Comparison of ENCODE assay signal across 7 cellular contexts in the genomic region with DNA sequence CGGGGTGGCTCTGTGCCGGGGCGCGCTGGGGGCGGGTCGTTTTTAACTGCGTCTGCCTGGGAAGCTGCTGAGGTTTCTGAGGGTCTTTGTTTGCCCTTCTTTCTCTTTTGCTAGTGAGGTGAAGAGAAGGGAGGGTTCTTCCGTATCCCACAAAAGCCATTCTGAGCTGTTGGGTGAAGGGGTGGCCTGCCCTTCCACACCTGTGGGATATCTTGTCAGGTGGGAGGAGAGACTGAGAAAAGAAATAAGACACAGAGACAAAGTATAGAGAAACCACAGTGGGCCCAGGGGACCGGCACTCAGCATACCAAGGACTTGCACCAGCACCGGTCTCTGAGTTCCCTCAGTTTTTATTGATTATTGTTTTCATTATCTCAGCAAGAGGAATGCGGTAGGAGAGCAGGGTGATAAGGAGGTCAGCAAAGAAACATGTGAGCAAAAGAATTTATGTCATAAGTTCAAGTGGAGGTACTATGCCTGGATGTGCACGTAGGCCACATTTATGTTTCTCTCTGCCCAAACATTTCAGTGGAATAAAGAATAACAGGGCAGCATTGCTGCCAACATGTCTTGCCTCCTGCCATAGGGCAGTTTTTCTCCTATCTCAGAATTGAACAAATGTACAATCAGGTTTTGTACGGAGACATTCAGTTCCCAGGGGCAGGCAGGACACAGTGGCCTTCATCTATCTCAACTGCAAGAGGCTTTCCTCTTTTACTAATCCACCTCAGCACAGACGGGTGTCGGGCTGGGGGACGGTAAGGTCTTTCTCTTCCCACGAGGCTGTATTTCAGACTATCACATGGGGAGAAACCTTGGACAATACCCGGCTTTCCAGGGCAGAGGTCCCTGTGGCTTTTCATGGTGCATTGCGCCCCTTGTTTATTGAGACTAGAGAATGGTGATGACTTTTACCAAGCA. TPM values are rescaled to one million over a fixed set of nuclear protein-coding genes. Genes with fewer than 3 reads are reported as not detected.
DNase-seq lines count a peak whose midpoint lies in the region; ATAC-seq and TF ChIP-seq lines count a peak whose summit lies in the region.

No MANE protein-coding gene starts in this region.

- peaks cover 12% of the 10 kb centered on the region for H3K79me1 ChIP-seq in trophoblast cell (ENCODE audit: low read length)

- H3F3A ChIP-seq in SU-DHL-6 (ENCODE audit: insufficient read depth) = peaks cover 14% of the 10 kb centered on the region; the same call in 1 of the 2 replicates

- peaks cover 12% of the 10 kb centered on the region for H3K79me2 ChIP-seq in SU-DHL-6 (ENCODE audit: insufficient read depth, low read length)
- peaks cover 6% of the 10 kb centered on the region for H3K79me2 ChIP-seq in trophoblast cell (ENCODE audit: control insufficient read depth, insufficient read depth, low read length, poor library complexity)

- H3K9ac ChIP-seq in SU-DHL-6 (ENCODE audit: low read length) (peak overlapping the region; percentile 72), trophoblast cell (ENCODE audit: low read length) (peak overlapping the region; percentile 96)

- H3K23ac ChIP-seq in trophoblast cell (ENCODE audit: low read length) = no peak overlapping the region

- peak overlapping the region; percentile 72 for H2BK5ac ChIP-seq in trophoblast cell (ENCODE audit: low read depth, low read length, poor library complexity)

- H3K27me3 ChIP-seq in SU-DHL-6 (ENCODE audit: low read length) (no peaks in the 10 kb centered on the region), trophoblast cell (ENCODE audit: insufficient read depth, low read length) (no peaks in the 10 kb centered on the region)

- no peaks in the 10 kb centered on the region for H4K20me1 ChIP-seq in SU-DHL-6 (ENCODE audit: low read depth, low read length)

- H2AFZ ChIP-seq in SU-DHL-6 (ENCODE audit: low read depth, low read length, severe bottlenecking) (peak overlapping the region; percentile 50), trophoblast cell (ENCODE audit: insufficient read depth, low read length, poor library complexity) (peak overlapping the region; percentile 56)

- peak overlapping the region; percentile 52 for H3K4ac ChIP-seq in trophoblast cell (ENCODE audit: low read depth, low read length)

- H3K4me2 ChIP-seq in SU-DHL-6 (ENCODE audit: low read depth, low read length, poor library complexity, severe bottlenecking) (peak overlapping the region; percentile 79), trophoblast cell (ENCODE audit: low read length) (peak overlapping the region; percentile 87)

- H4K91ac ChIP-seq in trophoblast cell (ENCODE audit: low read depth, low read length) = peak overlapping the region; percentile 59

- H4K8ac ChIP-seq in trophoblast cell (ENCODE audit: low read depth, low read length) = peak overlapping the region; percentile 77

- 0 out of 2 replicates have a peak overlapping the region, but pooled peaks have one; percentile 10 for H3K27ac ChIP-seq in SU-DHL-6 (ENCODE audit: low read depth, low read length)
- H3K27ac ChIP-seq in trophoblast cell (ENCODE audit: low read depth, low read length) = peak overlapping the region; percentile 45

- H2BK12ac ChIP-seq in trophoblast cell (ENCODE audit: low read length) = peak overlapping the region; percentile 59

- peaks cover 3 to 7% of the 10 kb centered on the region in 2 experiments for H3K4me1 ChIP-seq in trophoblast cell (ENCODE audit: control insufficient read depth in 1 of 2, insufficient read depth in 2 of 2, low read length in 2 of 2)

- H2AK5ac ChIP-seq in trophoblast cell (ENCODE audit: low read length) = peak overlapping the region; percentile 26

- peak overlapping the region; percentile 51 for H4K12ac ChIP-seq in trophoblast cell (ENCODE audit: low read depth, low read length)

- H3K36me3 ChIP-seq in SU-DHL-6 (ENCODE audit: low read length) (no peaks in the 10 kb centered on the region), trophoblast cell (ENCODE audit: control insufficient read depth in 1 of 2, insufficient read depth in 2 of 2, low read length in 2 of 2) (peaks cover 2 to 3% of the 10 kb centered on the region in 2 experiments)

- H3K9me2 ChIP-seq in SU-DHL-6 (replicated peaks; ENCODE audit: insufficient read depth, low read length) = no peaks in the 10 kb centered on the region

- H3K9me3 ChIP-seq in SU-DHL-6 (ENCODE audit: insufficient read depth, low read length) = no peaks in the 10 kb centered on the region
- no peaks in the 10 kb centered on the region for H3K9me3 ChIP-seq in trophoblast cell (ENCODE audit: insufficient read depth, low read depth, low read length)

- ATAC-seq in GM19023 (IDR thresholded peaks at IDR 0.05; ENCODE audit: unreplicated experiment) (peak; percentile 26), HG02798 (IDR thresholded peaks at IDR 0.05; ENCODE audit: poor library complexity, unreplicated experiment) (peak; percentile 17)

- no CpG with 5 or more reads among the region's 19 CpGs for WGBS in trophoblast cell (ENCODE audit: extremely low coverage, insufficient coverage, insufficient read length)

- H2BK120ac ChIP-seq in trophoblast cell (ENCODE audit: insufficient read depth, low read length, poor library complexity) = no peak overlapping the region

- TF ChIP-seq CTCF in SU-DHL-6 (IDR thresholded peaks at IDR 0.05; ENCODE audit: insufficient read depth, low read length, poor library complexity, severe bottlenecking) = no peak
- no peak for TF ChIP-seq CTCF in foreskin fibroblast (IDR thresholded peaks at IDR 0.05; ENCODE audit: low read depth, low read length)

- H3K4me3 ChIP-seq in SU-DHL-6 (ENCODE audit: insufficient read depth, low read length, poor library complexity, severe bottlenecking) (peak overlapping the region; percentile 68), foreskin fibroblast (ENCODE audit: low read depth in 1 of 2, low read length in 2 of 2) (peak overlapping the region; percentile 69 to 90), trophoblast cell (ENCODE audit: low read depth, low read length) (peak overlapping the region; percentile 77)

- H3K14ac ChIP-seq in trophoblast cell (ENCODE audit: low read length) = peak overlapping the region; percentile 80

- H3K18ac ChIP-seq in trophoblast cell (ENCODE audit: low read length) = peak overlapping the region; percentile 49

- DNase-seq in foreskin fibroblast = peak in 1 of 2 donors; percentile 10
- DNase-seq in trophoblast cell = peak in 1 of 2 donors; percentile 33
- DNase-seq in glomerular visceral epithelial cell (ENCODE audit: extremely low spot score) = no peak
- no peak for DNase-seq in NCI-H524 (lab: John Stamatoyannopoulos, UW)

RNA-seq across cellular contexts. Expression of a gene that starts 1.0 kb away (rescaled TPM):
- 4.0 and 4.3 TPM in 2 replicates for polyA plus RNA-seq in trophoblast cell (2013)

RNA-seq across cellular contexts. Expression of a gene that starts 48.1 kb away (rescaled TPM):
- 23.6 and 24.7 TPM in 2 replicates for polyA plus RNA-seq in trophoblast cell (2013)
